8 cellular contexts compared by ENCODE assay signal in the genomic region with DNA sequence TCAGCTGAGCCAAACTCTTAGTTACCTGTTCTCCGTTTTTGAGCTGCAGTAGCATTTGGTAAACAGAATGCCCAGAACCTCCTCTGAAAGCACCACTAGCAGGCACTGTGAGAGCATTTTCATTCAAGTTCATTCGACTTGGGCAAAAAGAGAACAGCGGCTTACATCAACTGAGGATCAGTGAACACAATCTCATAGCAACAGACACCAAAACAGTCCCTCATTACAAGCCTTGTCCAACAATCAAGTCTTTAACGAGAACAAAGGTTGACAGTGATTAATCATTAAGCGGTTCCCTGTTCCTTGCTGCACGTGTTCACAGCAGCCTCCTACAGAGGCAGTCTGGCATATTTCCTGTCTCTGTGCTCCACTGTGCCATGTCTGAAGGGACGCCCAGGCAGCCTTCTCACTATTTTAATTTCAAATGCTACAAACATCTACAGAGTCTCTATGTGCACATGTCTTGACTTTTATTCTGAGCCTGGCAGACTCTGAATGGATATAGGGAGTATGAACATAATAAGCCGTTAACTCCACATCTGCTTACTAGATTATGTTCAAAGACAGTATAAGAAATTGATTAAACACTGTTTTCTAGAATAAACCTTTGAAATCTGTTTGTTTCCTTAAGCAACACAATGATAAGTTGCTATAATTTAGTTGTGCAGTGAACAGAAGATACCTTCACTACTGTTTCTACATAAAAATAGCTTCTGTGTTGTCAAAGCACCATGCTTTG.
DNase-seq lines count a peak whose midpoint lies in the region; ATAC-seq, FAIRE-seq and TF ChIP-seq lines count a peak whose summit lies in the region.

No MANE protein-coding gene starts in this region.

- WGBS in HUES64, result 37% methylated on average over 7 of the region's 8 CpGs
- 31% methylated on average over 8 of the region's 8 CpGs for WGBS in mammary epithelial cell (ENCODE audit: low coverage, missing lambda C conversion rate)

- H3K4me1 ChIP-seq in HUES64 (ENCODE audit: insufficient read depth, low read length) (peaks cover 44% of the 10 kb centered on the region), mammary epithelial cell (ENCODE audit: insufficient read depth, low read length) (peaks cover 19% of the 10 kb centered on the region), keratinocyte (ENCODE audit: control insufficient read depth, extremely low read depth, insufficient read depth, low read length) (peaks cover 17% of the 10 kb centered on the region)

- no TSS peak for BruUV-seq in mammary epithelial cell (replicated peaks; lab: Mats Ljungman, UMichigan)

- H3K9me3 ChIP-seq in HUES64 (ENCODE audit: insufficient read depth, low read depth, low read length), result no peaks in the 10 kb centered on the region
- H3K9me3 ChIP-seq in mammary epithelial cell (replicated peaks; ENCODE audit: insufficient read depth, low read length), result no peaks in the 10 kb centered on the region
- no peaks in the 10 kb centered on the region for H3K9me3 ChIP-seq in keratinocyte (ENCODE audit: control insufficient read depth, low read depth, low read length)

- 0 out of 2 replicates have a peak overlapping the region, but pooled peaks have one; percentile 21 for H3K27ac ChIP-seq in HUES64 (ENCODE audit: low read depth, low read length)
- H3K27ac ChIP-seq in mammary epithelial cell (ENCODE audit: insufficient read depth, low read depth, low read length), result no peak overlapping the region
- peak overlapping the region; percentile 39 for H3K27ac ChIP-seq in keratinocyte (ENCODE audit: control insufficient read depth, insufficient read depth, low read length)

- H3K4me3 ChIP-seq in HUES64 (ENCODE audit: low read length) (no peak overlapping the region), mammary epithelial cell (replicated peaks in 1 of 3; ENCODE audit: insufficient read depth in 1 of 3, low read depth in 2 of 3, low read length in 3 of 3) (no peak overlapping the region), keratinocyte (ENCODE audit: control insufficient read depth in 2 of 3, extremely low read depth in 1 of 3, insufficient read depth in 2 of 3, low read depth in 1 of 3, low read length in 3 of 3) (peak overlapping the region in 1 of 3 experiments; percentile 43)

- intact Hi-C loops in mammary epithelial cell (cut with micrococcal nuclease), result loop anchor here (1.0 to 5.0 kb wide), 2 partner anchors 331 to 380 kb away; a partner anchor contains a TSS

- H3K9ac ChIP-seq in HUES64 (ENCODE audit: low read depth, low read length), result no peak overlapping the region
- peak overlapping the region; percentile 9 for H3K9ac ChIP-seq in mammary epithelial cell (ENCODE audit: insufficient read depth, low read length)
- peak overlapping the region; percentile 34 for H3K9ac ChIP-seq in keratinocyte (ENCODE audit: control insufficient read depth, extremely low read depth, insufficient read depth, low read length)

- TF ChIP-seq CTCF in mammary epithelial cell (conservative IDR thresholded peaks at IDR 0.05 in 1 of 2, IDR thresholded peaks at IDR 0.05 in 1 of 2; ENCODE audit: extremely low read depth in 1 of 2, insufficient read depth in 1 of 2, low read depth in 1 of 2, low read length in 2 of 2) (peak; percentile 64 to 68), keratinocyte (optimal IDR thresholded peaks at IDR 0.05 in 1 of 3, IDR thresholded peaks at IDR 0.05 in 1 of 3, conservative IDR thresholded peaks at IDR 0.05 in 1 of 3; ENCODE audit: extremely low read depth in 1 of 3, insufficient read depth in 2 of 3, low read length in 3 of 3) (peak; percentile 65 to 77 (median 65))

- peak; percentile 79 for FAIRE-seq in keratinocyte (lab: Jason Lieb, UNC)

- H3K79me2 ChIP-seq in mammary epithelial cell (ENCODE audit: insufficient read depth, low read length), result no peaks in the 10 kb centered on the region
- no peaks in the 10 kb centered on the region for H3K79me2 ChIP-seq in keratinocyte (ENCODE audit: control insufficient read depth, insufficient read depth, low read length)

- H2AFZ ChIP-seq in mammary epithelial cell (ENCODE audit: low read depth, low read length) (peak overlapping the region; percentile 66), keratinocyte (ENCODE audit: control insufficient read depth, low read length) (peak overlapping the region; percentile 65)

- H3K9me1 ChIP-seq in keratinocyte (ENCODE audit: control insufficient read depth, extremely low read depth, insufficient read depth, low read length), result no peaks in the 10 kb centered on the region

- DNase-seq in EL (peak; percentile 13), T-helper 9 cell (peak; percentile 43), mammary epithelial cell (peak; percentile 81), keratinocyte (ENCODE audit: low read depth, low spot score) (peak; percentile 28), DMS79 treated with DMSO at 0.1 percent for 48 hours (lab: John Stamatoyannopoulos, UW) (no peak)
- DNase-seq in stimulated activated CD4-positive, alpha-beta T cell treated with anti-CD3 and anti-CD28 coated beads, TNF-alpha, amount 100 ng/mL, for 1 hour (ENCODE audit: low read depth in 3 of 3, low spot score in 1 of 3), result peak in 2 of 3 donors; percentile 45 to 60

- H3K36me3 ChIP-seq in HUES64 (ENCODE audit: insufficient read depth, low read length) (no peaks in the 10 kb centered on the region), mammary epithelial cell (ENCODE audit: insufficient read depth, low read length) (no peaks in the 10 kb centered on the region), keratinocyte (ENCODE audit: control insufficient read depth in 2 of 2, extremely low read depth in 1 of 2, insufficient read depth in 2 of 2, low read length in 2 of 2) (no peaks in the 10 kb centered on the region)

- H3K27me3 ChIP-seq in HUES64 (ENCODE audit: insufficient read depth, low read length), result no peaks in the 10 kb centered on the region
- no peaks in the 10 kb centered on the region for H3K27me3 ChIP-seq in mammary epithelial cell (ENCODE audit: insufficient read depth, low read length)
- no peaks in the 10 kb centered on the region for H3K27me3 ChIP-seq in keratinocyte (ENCODE audit: control insufficient read depth, extremely low read depth, insufficient read depth, low read length)

- ATAC-seq in GM21515 (IDR thresholded peaks at IDR 0.05; ENCODE audit: unreplicated experiment), result peak; percentile 84

- H3K4me2 ChIP-seq in mammary epithelial cell (ENCODE audit: insufficient read depth, low read depth, low read length) (peak overlapping the region; percentile 33), keratinocyte (ENCODE audit: control insufficient read depth, extremely low read depth, insufficient read depth, low read depth, low read length) (peak overlapping the region; percentile 76)

- in situ Hi-C loops in mammary epithelial cell (cut with MboI; ENCODE audit: low sequenced_read_pairs in 2 of 2), result no loop called here

- dilution Hi-C loops in mammary epithelial cell (cut with HindIII; ENCODE audit: low sequenced_read_pairs), result no loop called here
- dilution Hi-C loops in keratinocyte (cut with MboI; ENCODE audit: extremely low pct_ligation_motif_present, low sequenced_read_pairs), result no loop called here

- CTCF ChIA-PET in mammary epithelial cell (lab: Charles Lee; ENCODE audit: low non-redundant PET), result no interaction called here

- H4K20me1 ChIP-seq in mammary epithelial cell (ENCODE audit: insufficient read depth, low read length) (no peaks in the 10 kb centered on the region), keratinocyte (ENCODE audit: control insufficient read depth, extremely low read depth, insufficient read depth, low read length) (no peaks in the 10 kb centered on the region)
